ENCODE assay signal across 25 cellular contexts in the genomic region with DNA sequence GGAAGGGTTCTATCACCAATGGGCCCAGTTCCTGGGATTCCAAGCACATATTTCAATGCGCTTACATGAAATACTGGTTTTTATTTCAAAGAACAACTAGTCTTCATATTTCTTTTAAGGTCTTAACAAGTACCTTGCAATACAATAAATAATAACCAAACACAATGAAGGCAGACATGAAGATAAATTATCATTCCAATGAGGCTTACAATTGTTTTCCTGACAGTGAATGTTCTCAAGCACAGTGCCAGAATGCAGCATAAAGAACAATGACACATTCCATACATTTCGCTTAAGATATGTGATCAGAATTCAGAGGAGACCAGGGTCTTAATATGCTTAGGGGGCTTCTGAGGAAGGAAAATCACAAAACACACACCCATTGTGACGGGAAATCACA.
"Had no signal": no experiment of that assay in that cellular context is flagged by ENCODE, and none has a peak within 500 bp of the region (broad histone marks: within the 10 kb centered on the region; RNA-seq: fewer than 3 reads in every experiment).

No MANE protein-coding gene starts in this region.

- H3K4me2 ChIP-seq: KMS-11 had no signal

- DNase-seq: IMR-90, Kasumi-1, MV-4-11, NCI-H1048, NCI-H1105, NCI-H1417, NCI-H1436 treated with DMSO at 0.1 percent for 48 hours, NCI-H1694, NCI-H187 treated with DMSO at 0.1 percent for 48 hours, NCI-H2081, NCI-H2107, NCI-H2227 treated with DMSO at 0.1 percent for 48 hours, NCI-H446, NCI-H510A, NCI-H524 treated with DMSO at 0.1 percent for 48 hours, NCI-H69, NCI-H774, PC-3, SHP77 had no signal

- FAIRE-seq: HepG2, K562 had no signal

- H3K9ac ChIP-seq: KMS-11 had no signal

- ATAC-seq: HepG2, K562, Panc1, PC-3, SK-N-SH treated with all-trans-retinoic acid at 6 μM for 48 hours had no signal

- H3K27ac ChIP-seq: KMS-11, RWPE1 had no signal

- H3K4me3 ChIP-seq: K562 had no signal
